Comparison of ENCODE assay signal across 9 cellular contexts in genomic region chr19:821228-821975, GRCh38. TPM values are rescaled to one million over a fixed set of nuclear protein-coding genes. Genes with fewer than 3 reads are reported as not detected.
DNase-seq lines count a peak whose midpoint lies in the region; ATAC-seq and TF ChIP-seq lines count a peak whose summit lies in the region.
"Had no signal": no experiment of that assay in that cellular context is flagged by ENCODE, and none has a peak within 500 bp of the region (broad histone marks: within the 10 kb centered on the region; RNA-seq: fewer than 3 reads in every experiment).

TSS of gene PLPPR3 (minus strand) at chr19:821955. CDS start at chr19:821559, 396 bp downstream.

- H3K9me3 Mint-ChIP-seq in WTC11 = peaks cover 3% of the 10 kb centered on the region
- no peaks in the 10 kb centered on the region for H3K9me3 Mint-ChIP-seq in activated CD4-positive, alpha-beta memory T cell treated with anti-CD3 and anti-CD28 coated beads, Interleukin-2, amount 10 ng/mL, durations not matched to agents 7 days and 5 days

- DNase-seq in H7 (peak; percentile 93), WTC11 (ENCODE audit: low spot score) (no peak), amniotic stem cell (lab: John Stamatoyannopoulos, UW) (no peak)
- no peak for DNase-seq in activated CD4-positive, alpha-beta memory T cell treated with anti-CD3 and anti-CD28 coated beads, Interleukin-2, amount 10 ng/mL, durations not matched to agents 7 days and 5 days
- DNase-seq: activated naive CD8-positive, alpha-beta T cell treated with anti-CD3 and anti-CD28 coated beads, Interleukin-2, amount 10 ng/mL, durations not matched to agents 7 days and 5 days had no signal

- peak within 1 kb of the TSS; percentile 66 for H3K4me3 Mint-ChIP-seq in WTC11
- H3K4me3 Mint-ChIP-seq in activated CD4-positive, alpha-beta memory T cell treated with anti-CD3 and anti-CD28 coated beads, Interleukin-2, amount 10 ng/mL, durations not matched to agents 7 days and 5 days = no peak within 1 kb of the TSS
- H3K4me3 Mint-ChIP-seq: activated naive CD8-positive, alpha-beta T cell treated with anti-CD3 and anti-CD28 coated beads, Interleukin-2, amount 10 ng/mL, durations not matched to agents 7 days and 5 days had no signal

- no peak within 1 kb of the TSS for H3K9ac ChIP-seq in skeletal muscle satellite cell (ENCODE audit: low read depth, low read length)

- no peaks in the 10 kb centered on the region; the same call in 1 of the 2 replicates for H3K36me3 ChIP-seq in H7 (replicated peaks; ENCODE audit: control insufficient read depth, insufficient read depth, low read length)
- no peaks in the 10 kb centered on the region for H3K36me3 ChIP-seq in skeletal muscle satellite cell (ENCODE audit: insufficient read depth, low read length)

- CTCF ChIA-PET in WTC11 (lab: Charles Lee) = no interaction called here
- CTCF ChIA-PET in activated CD4-positive, alpha-beta memory T cell treated with anti-CD3 and anti-CD28 coated beads, Interleukin-2, amount 10 ng/mL, durations not matched to agents 7 days and 5 days (lab: Charles Lee) = no interaction called here

- H3K4me1 ChIP-seq in skeletal muscle satellite cell (ENCODE audit: control insufficient read depth, insufficient read depth, low read length) = no peaks in the 10 kb centered on the region

- H3K9me3 ChIP-seq in iPS-18c (ENCODE audit: control insufficient read depth, insufficient read depth, low read length) (no peaks in the 10 kb centered on the region), skeletal muscle satellite cell (replicated peaks; ENCODE audit: low read length) (no peaks in the 10 kb centered on the region)

- H3K4me2 ChIP-seq in skeletal muscle satellite cell (ENCODE audit: low read length) = peak within 1 kb of the TSS; percentile 49

- H3K27me3 Mint-ChIP-seq in WTC11 (ENCODE audit: low read depth) = no peaks in the 10 kb centered on the region
- peaks cover 24% of the 10 kb centered on the region for H3K27me3 Mint-ChIP-seq in activated CD4-positive, alpha-beta memory T cell treated with anti-CD3 and anti-CD28 coated beads, Interleukin-2, amount 10 ng/mL, durations not matched to agents 7 days and 5 days

- H3K27ac Mint-ChIP-seq in WTC11 = no peak within 1 kb of the TSS
- H3K27ac Mint-ChIP-seq in activated CD4-positive, alpha-beta memory T cell treated with anti-CD3 and anti-CD28 coated beads, Interleukin-2, amount 10 ng/mL, durations not matched to agents 7 days and 5 days = no peak within 1 kb of the TSS
- H3K27ac Mint-ChIP-seq: activated naive CD8-positive, alpha-beta T cell treated with anti-CD3 and anti-CD28 coated beads, Interleukin-2, amount 10 ng/mL, durations not matched to agents 7 days and 5 days had no signal

- peaks cover 4% of the 10 kb centered on the region; the same call in 1 of the 2 replicates for H3K36me3 Mint-ChIP-seq in WTC11
- peaks cover 3% of the 10 kb centered on the region for H3K36me3 Mint-ChIP-seq in activated CD4-positive, alpha-beta memory T cell treated with anti-CD3 and anti-CD28 coated beads, Interleukin-2, amount 10 ng/mL, durations not matched to agents 7 days and 5 days (ENCODE audit: low read depth)

- POLR2A ChIA-PET in WTC11 (lab: Charles Lee) = interaction anchor here (0.6 kb wide), 1 partner anchor 444 kb away, joined by 3 read pairs; no protein-coding TSS in a partner anchor
- POLR2A ChIA-PET in activated CD4-positive, alpha-beta memory T cell treated with anti-CD3 and anti-CD28 coated beads, Interleukin-2, amount 10 ng/mL, durations not matched to agents 7 days and 5 days (lab: Charles Lee) = no interaction called here

- ATAC-seq in WTC11 = peak; percentile 24
- ATAC-seq in HG03280 (IDR thresholded peaks at IDR 0.05; ENCODE audit: unreplicated experiment) = no peak
- ATAC-seq in HG03432 (IDR thresholded peaks at IDR 0.05; ENCODE audit: unreplicated experiment) = no peak

- H3K27me3 ChIP-seq in H7 (ENCODE audit: control insufficient read depth, insufficient read depth, low read length) = no peaks in the 10 kb centered on the region; the same call in 1 of the 2 replicates
- H3K27me3 ChIP-seq in skeletal muscle satellite cell (ENCODE audit: control insufficient read depth, insufficient read depth, low read length) = peaks cover 7% of the 10 kb centered on the region

- H3K4me1 Mint-ChIP-seq in WTC11 = peaks cover 7% of the 10 kb centered on the region
- no peaks in the 10 kb centered on the region for H3K4me1 Mint-ChIP-seq in activated CD4-positive, alpha-beta memory T cell treated with anti-CD3 and anti-CD28 coated beads, Interleukin-2, amount 10 ng/mL, durations not matched to agents 7 days and 5 days
- H3K4me1 Mint-ChIP-seq: activated naive CD8-positive, alpha-beta T cell treated with anti-CD3 and anti-CD28 coated beads, Interleukin-2, amount 10 ng/mL, durations not matched to agents 7 days and 5 days had no signal

- TF ChIP-seq CTCF in WTC11 (IDR thresholded peaks at IDR 0.05) = no peak

- H3K4me3 ChIP-seq in H7 (ENCODE audit: insufficient read depth, low read depth, low read length) (peak within 1 kb of the TSS; percentile 66), iPS-18c (ENCODE audit: insufficient read depth, low read depth, low read length) (peak within 1 kb of the TSS; percentile 57), skeletal muscle satellite cell (ENCODE audit: low read length) (no peak within 1 kb of the TSS)

TF ChIP-seq in WTC11, 78 proteins besides CTCF, POLR2A, EP300 and RAD21:
- TF ChIP-seq IRF2 (CRISPR knock-in tag; IDR thresholded peaks at IDR 0.05; ENCODE audit: borderline replicate concordance, low read depth) = no peak
- TF ChIP-seq GRHL2 (CRISPR knock-in tag; IDR thresholded peaks at IDR 0.05; ENCODE audit: insufficient replicate concordance, severe bottlenecking) = no peak
- TF ChIP-seq JUN (CRISPR knock-in tag; IDR thresholded peaks at IDR 0.05) = no peak
- TF ChIP-seq, protein P1, sequence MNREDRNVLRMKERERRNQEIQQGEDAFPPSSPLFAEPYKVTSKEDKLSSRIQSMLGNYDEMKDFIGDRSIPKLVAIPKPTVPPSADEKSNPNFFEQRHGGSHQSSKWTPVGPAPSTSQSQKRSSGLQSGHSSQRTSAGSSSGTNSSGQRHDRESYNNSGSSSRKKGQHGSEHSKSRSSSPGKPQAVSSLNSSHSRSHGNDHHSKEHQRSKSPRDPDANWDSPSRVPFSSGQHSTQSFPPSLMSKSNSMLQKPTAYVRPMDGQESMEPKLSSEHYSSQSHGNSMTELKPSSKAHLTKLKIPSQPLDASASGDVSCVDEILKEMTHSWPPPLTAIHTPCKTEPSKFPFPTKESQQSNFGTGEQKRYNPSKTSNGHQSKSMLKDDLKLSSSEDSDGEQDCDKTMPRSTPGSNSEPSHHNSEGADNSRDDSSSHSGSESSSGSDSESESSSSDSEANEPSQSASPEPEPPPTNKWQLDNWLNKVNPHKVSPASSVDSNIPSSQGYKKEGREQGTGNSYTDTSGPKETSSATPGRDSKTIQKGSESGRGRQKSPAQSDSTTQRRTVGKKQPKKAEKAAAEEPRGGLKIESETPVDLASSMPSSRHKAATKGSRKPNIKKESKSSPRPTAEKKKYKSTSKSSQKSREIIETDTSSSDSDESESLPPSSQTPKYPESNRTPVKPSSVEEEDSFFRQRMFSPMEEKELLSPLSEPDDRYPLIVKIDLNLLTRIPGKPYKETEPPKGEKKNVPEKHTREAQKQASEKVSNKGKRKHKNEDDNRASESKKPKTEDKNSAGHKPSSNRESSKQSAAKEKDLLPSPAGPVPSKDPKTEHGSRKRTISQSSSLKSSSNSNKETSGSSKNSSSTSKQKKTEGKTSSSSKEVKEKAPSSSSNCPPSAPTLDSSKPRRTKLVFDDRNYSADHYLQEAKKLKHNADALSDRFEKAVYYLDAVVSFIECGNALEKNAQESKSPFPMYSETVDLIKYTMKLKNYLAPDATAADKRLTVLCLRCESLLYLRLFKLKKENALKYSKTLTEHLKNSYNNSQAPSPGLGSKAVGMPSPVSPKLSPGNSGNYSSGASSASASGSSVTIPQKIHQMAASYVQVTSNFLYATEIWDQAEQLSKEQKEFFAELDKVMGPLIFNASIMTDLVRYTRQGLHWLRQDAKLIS (CRISPR knock-in tag; IDR thresholded peaks at IDR 0.05; ENCODE audit: borderline replicate concordance) = no peak
- no peak for TF ChIP-seq TEAD4 (CRISPR knock-in tag; IDR thresholded peaks at IDR 0.05)
- TF ChIP-seq CREB1 (CRISPR knock-in tag; IDR thresholded peaks at IDR 0.05) = no peak

RNA-seq across cellular contexts. Expression of gene PLPPR3, which starts in this region (rescaled TPM):
- total RNA-seq in H7 (2014; rRNA removed; shearing (Covaris generic)) = 52.0 and 53.8 TPM in 2 replicates
- total RNA-seq in WTC11 (2021) = 60.6 to 86.8 TPM (median 83.9 TPM) in 3 replicates
- not detected in 2 replicates for total RNA-seq in skeletal muscle satellite cell (2012; rRNA removed)
- total RNA-seq in activated CD4-positive, alpha-beta memory T cell treated with anti-CD3 and anti-CD28 coated beads, Interleukin-2, amount 10 ng/mL, durations not matched to agents 7 days and 5 days = not detected
- total RNA-seq: activated naive CD8-positive, alpha-beta T cell treated with anti-CD3 and anti-CD28 coated beads, Interleukin-2, amount 10 ng/mL, durations not matched to agents 7 days and 5 days had no signal

Comparison
In these comparisons a context has a peak if more than half of its experiments do, and no peak if none do; other contexts are left out.
1. RNA of gene PLPPR3 (total RNA-seq): 60.6 to 86.8 TPM in WTC11 and 52.0 to 53.8 TPM in H7; not detected in activated CD4-positive, alpha-beta memory T cell treated with anti-CD3 and anti-CD28 coated beads, Interleukin-2, amount 10 ng/mL, durations not matched to agents 7 days and 5 days; every median in the first group is over 10 times any median in the second.